Comparison of ENCODE assay signal across 12 cellular contexts in the genomic region with DNA sequence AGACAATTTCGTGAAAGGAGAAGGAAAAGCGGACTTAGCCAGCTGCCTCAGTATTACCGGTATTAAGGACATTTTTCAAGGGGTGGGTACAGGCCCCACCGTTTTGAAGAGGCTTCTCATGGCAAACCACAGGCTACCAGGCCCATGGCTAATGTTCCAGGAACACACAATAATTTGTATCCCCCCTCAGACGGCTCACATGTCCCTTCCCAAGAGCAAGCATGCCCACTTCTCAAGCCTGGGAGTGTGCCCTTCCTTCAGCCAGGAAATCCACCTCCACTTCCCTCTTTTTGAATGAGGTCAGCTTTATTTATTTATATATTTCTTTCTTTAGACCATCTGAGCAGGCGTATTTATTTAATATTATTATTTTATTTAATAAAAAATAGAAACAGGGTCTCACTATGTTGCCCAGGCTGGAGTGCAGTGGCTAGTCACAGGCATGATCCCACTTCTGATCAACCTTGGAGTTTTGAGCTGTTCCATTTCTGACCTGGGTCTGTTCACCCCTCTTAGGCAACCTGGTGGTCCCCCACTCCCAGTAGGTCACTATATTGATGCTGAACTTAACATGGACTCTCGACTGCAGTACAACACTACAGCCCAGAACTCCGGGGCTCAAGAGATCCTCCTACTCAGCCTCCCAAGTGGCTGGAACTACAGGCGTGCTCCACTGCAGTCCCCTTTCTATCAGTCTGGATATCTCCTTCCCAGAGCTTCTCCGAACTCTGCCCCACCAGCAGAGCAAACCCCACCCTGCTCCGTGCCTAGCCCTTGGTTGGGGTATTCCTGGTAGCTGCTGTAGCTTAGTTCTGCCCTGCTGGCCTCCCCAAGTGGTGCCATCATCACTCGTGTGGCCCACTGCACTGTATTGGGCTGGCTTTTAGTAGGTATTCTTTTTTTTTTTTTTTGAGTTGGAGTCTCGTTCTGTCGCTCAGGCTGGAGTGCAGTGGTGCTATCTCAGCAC. TPM values are rescaled to one million over a fixed set of nuclear protein-coding genes. Genes with fewer than 3 reads are reported as not detected.
DNase-seq lines count a peak whose midpoint lies in the region; ATAC-seq and TF ChIP-seq lines count a peak whose summit lies in the region.
"Had no signal": no experiment of that assay in that cellular context is flagged by ENCODE, and none has a peak within 500 bp of the region (broad histone marks: within the 10 kb centered on the region; RNA-seq: fewer than 3 reads in every experiment).

No MANE protein-coding gene starts in this region.

- no peak overlapping the region for H3T11ph ChIP-seq in H9 (ENCODE audit: low read length)

- H3K4me1 Mint-ChIP-seq in H9 = peaks cover 0 to 2% of the 10 kb centered on the region in 2 experiments; a peak in 1 of 4 replicates
- H3K4me1 Mint-ChIP-seq in WTC11 = no peaks in the 10 kb centered on the region

- H3K9me3 Mint-ChIP-seq in H9 = peaks cover 3 to 4% of the 10 kb centered on the region in 2 experiments; a peak in 3 of 5 replicates
- H3K9me3 Mint-ChIP-seq in WTC11 = peaks cover 10% of the 10 kb centered on the region

- H2BK15ac ChIP-seq in H9 (ENCODE audit: low read depth, low read length) = no peak overlapping the region
- H2BK15ac ChIP-seq in mesenchymal stem cell (ENCODE audit: low read depth, poor library complexity, severe bottlenecking) = no peak overlapping the region

- POLR2A ChIA-PET in WTC11 (lab: Charles Lee) = interaction anchor here (0.6 to 0.7 kb wide), 3 partner anchors 9 to 416 kb away, joined by 3 to 4 read pairs (median 4); no protein-coding TSS in a partner anchor

- no peak overlapping the region for H3K56ac ChIP-seq in H9 (ENCODE audit: insufficient read length, low read depth, low read length)

- H4K91ac ChIP-seq in H9 (ENCODE audit: insufficient read length, low read depth, low read length) (no peak overlapping the region), mesenchymal stem cell (ENCODE audit: low read length) (no peak overlapping the region)

- H3K27ac Mint-ChIP-seq in H9 (0 out of 7 replicates have a peak overlapping the region, but pooled peaks of 1 of the 3 experiments have one; percentile 61), WTC11 (no peak overlapping the region)

- H3K18ac ChIP-seq in H9 (ENCODE audit: insufficient read length, low read depth, low read length) (no peak overlapping the region), mesenchymal stem cell (ENCODE audit: low read depth in 1 of 2, low read length in 2 of 2) (no peak overlapping the region)

- no peak overlapping the region for H3K4ac ChIP-seq in H9 (ENCODE audit: low read depth, low read length)
- no peak overlapping the region for H3K4ac ChIP-seq in mesenchymal stem cell (ENCODE audit: low read depth in 1 of 2, low read length in 2 of 2)

- H3K27me3 Mint-ChIP-seq in H9 (ENCODE audit: low read depth) (no peaks in the 10 kb centered on the region), WTC11 (ENCODE audit: low read depth) (no peaks in the 10 kb centered on the region)
- H3K27me3 Mint-ChIP-seq: naive thymus-derived CD8-positive, alpha-beta T cell had no signal

- no CpG with 5 or more reads among the region's 14 CpGs for WGBS in H9 (ENCODE audit: extremely low coverage, insufficient read length, low lambda C conversion rate)
- 89% methylated on average over 11 of the region's 14 CpGs for WGBS in mesenchymal stem cell
- WGBS in body of pancreas, 2 donors = 81 to 87% methylated on average over 13 to 14 of the region's 14 CpGs

- no peaks in the 10 kb centered on the region for H3K79me2 ChIP-seq in H9 (ENCODE audit: insufficient read depth, low read length)

- H3K4me2 ChIP-seq in H9 (ENCODE audit: insufficient read depth, insufficient read length, low read length) (no peak overlapping the region), mesenchymal stem cell (ENCODE audit: low read length, poor library complexity, severe bottlenecking) (no peak overlapping the region)

- no peak for TF ChIP-seq POLR2A in body of pancreas (IDR thresholded peaks at IDR 0.05)

- H3K27ac ChIP-seq in H9 (ENCODE audit: insufficient read length, low read depth, low read length) (no peak overlapping the region), mesenchymal stem cell (ENCODE audit: low read length, poor library complexity, severe bottlenecking) (no peak overlapping the region), body of pancreas (peak overlapping the region in 1 of 4 donors; percentile 8)

- no peaks in the 10 kb centered on the region for H3K23me2 ChIP-seq in H9 (ENCODE audit: insufficient read length, low read depth, low read length, poor library complexity, severe bottlenecking)

- ATAC-seq in WTC11 (no peak; the same call in none of the 2 replicates), GM21619 (IDR thresholded peaks at IDR 0.05; ENCODE audit: unreplicated experiment) (no peak), body of pancreas (no peak)

- H3K36me3 ChIP-seq in mesenchymal stem cell (ENCODE audit: control insufficient read depth in 1 of 2, insufficient read depth in 2 of 2, low read depth in 1 of 2, low read length in 2 of 2) = peaks cover 39% of the 10 kb centered on the region in 2 experiments
- H3K36me3 ChIP-seq in body of pancreas (replicated peaks in 1 of 2; ENCODE audit: insufficient read depth in 1 of 2, low read depth in 2 of 2) = peaks cover 0 to 23% of the 10 kb centered on the region in 2 donors

- H3K9ac ChIP-seq in H9 (ENCODE audit: extremely low read depth, insufficient read length, low read length) (no peak overlapping the region), mesenchymal stem cell (ENCODE audit: low read length) (no peak overlapping the region)

- H3K4me3 ChIP-seq in mesenchymal stem cell (ENCODE audit: insufficient read depth in 1 of 2, low read depth in 1 of 2, low read length in 2 of 2) (no peak overlapping the region), body of pancreas (no peak overlapping the region)

- no peak overlapping the region for H4K5ac ChIP-seq in H9 (ENCODE audit: insufficient read length, low read depth, low read length)

- H3K14ac ChIP-seq in H9 (ENCODE audit: insufficient read depth, low read length) (no peak overlapping the region), mesenchymal stem cell (ENCODE audit: low read length in 2 of 2) (no peak overlapping the region)

- H3K4me3 Mint-ChIP-seq in H9 = no peak overlapping the region
- H3K4me3 Mint-ChIP-seq in WTC11 = no peak overlapping the region
- H3K4me3 Mint-ChIP-seq: naive thymus-derived CD8-positive, alpha-beta T cell had no signal

- H2AFZ ChIP-seq in H9 (ENCODE audit: low read length) = no peak overlapping the region
- H2AFZ ChIP-seq in mesenchymal stem cell (ENCODE audit: low read depth, low read length) = no peak overlapping the region

- H3K4me1 ChIP-seq in H9 (ENCODE audit: insufficient read depth, low read length) = no peaks in the 10 kb centered on the region
- peaks cover 2% of the 10 kb centered on the region for H3K4me1 ChIP-seq in mesenchymal stem cell (ENCODE audit: control insufficient read depth, insufficient read depth, low read depth, low read length)
- H3K4me1 ChIP-seq in body of pancreas = peaks cover 15% of the 10 kb centered on the region

- H4K20me1 ChIP-seq in H9 (ENCODE audit: control insufficient read depth, insufficient read depth, insufficient read length) = no peaks in the 10 kb centered on the region

- H2BK20ac ChIP-seq in H9 (ENCODE audit: low read depth, low read length, poor library complexity, severe bottlenecking) = no peak overlapping the region

- H3K9me3 ChIP-seq in H9 (ENCODE audit: control insufficient read depth, low read depth, low read length) = no peaks in the 10 kb centered on the region
- H3K9me3 ChIP-seq in mesenchymal stem cell (ENCODE audit: control insufficient read depth, low read length) = no peaks in the 10 kb centered on the region
- no peaks in the 10 kb centered on the region for H3K9me3 ChIP-seq in body of pancreas

- H2BK120ac ChIP-seq in H9 (ENCODE audit: low read depth, low read length, poor library complexity, severe bottlenecking) = no peak overlapping the region
- no peak overlapping the region for H2BK120ac ChIP-seq in mesenchymal stem cell (ENCODE audit: low read depth, low read length)

- H2AK5ac ChIP-seq in H9 (ENCODE audit: insufficient read length, low read length) (no peak overlapping the region), mesenchymal stem cell (ENCODE audit: low read length, severe bottlenecking) (no peak overlapping the region)

- no peak overlapping the region for H2BK12ac ChIP-seq in H9 (ENCODE audit: insufficient read length, low read depth, low read length)
- no peak overlapping the region for H2BK12ac ChIP-seq in mesenchymal stem cell (ENCODE audit: low read length in 2 of 2)

- no peak overlapping the region for H2BK5ac ChIP-seq in H9 (ENCODE audit: insufficient read length, low read length)
- no peak overlapping the region for H2BK5ac ChIP-seq in mesenchymal stem cell (ENCODE audit: low read depth, low read length, poor library complexity, severe bottlenecking)

- H3K27me3 ChIP-seq in H9 (ENCODE audit: insufficient read depth, low read length) (no peaks in the 10 kb centered on the region), mesenchymal stem cell (ENCODE audit: control insufficient read depth in 1 of 2, insufficient read depth in 1 of 2, low read length in 2 of 2) (no peaks in the 10 kb centered on the region), body of pancreas (no peaks in the 10 kb centered on the region)

- DNase-seq in D341Med (ENCODE audit: low spot score) = peak; percentile 36
- peak; percentile 47 for DNase-seq in H9
- DNase-seq in WTC11 (ENCODE audit: low spot score) = no peak
- DNase-seq in mesenchymal stem cell = no peak
- DNase-seq in UCSD-AML1 (lab: John Stamatoyannopoulos, UW; ENCODE audit: unreplicated experiment) = no peak
- DNase-seq in body of pancreas = no peak
- DNase-seq: activated CD4-positive, alpha-beta T cell treated with anti-CD3 and anti-CD28 coated beads for 48 hours; glutamatergic neuron; naive thymus-derived CD8-positive, alpha-beta T cell; NCI-H187; NCI-H446 had no signal

- no peak overlapping the region for H4K8ac ChIP-seq in H9 (replicated peaks; ENCODE audit: insufficient read length, low read depth, low read length)
- peak overlapping the region; percentile 64 for H4K8ac ChIP-seq in mesenchymal stem cell (ENCODE audit: low read length)

- no peak overlapping the region for H3K23ac ChIP-seq in H9 (ENCODE audit: insufficient read length, low read depth, low read length)
- no peak overlapping the region for H3K23ac ChIP-seq in mesenchymal stem cell (ENCODE audit: low read length in 2 of 2)

- H3K79me1 ChIP-seq in H9 (ENCODE audit: insufficient read depth, low read depth, low read length, poor library complexity, severe bottlenecking) = no peaks in the 10 kb centered on the region
- H3K79me1 ChIP-seq in mesenchymal stem cell (replicated peaks; ENCODE audit: low read length, poor library complexity, severe bottlenecking) = peaks cover 5% of the 10 kb centered on the region

- CTCF ChIA-PET in WTC11 (lab: Charles Lee) = interaction anchor here (0.7 to 2.9 kb wide), 3 partner anchors 14 to 31 kb away, joined by 3 to 10 read pairs (median 3); no protein-coding TSS in a partner anchor

- TF ChIP-seq CTCF in H9 (conservative IDR thresholded peaks at IDR 0.05) (no peak), WTC11 (IDR thresholded peaks at IDR 0.05) (no peak), body of pancreas (IDR thresholded peaks at IDR 0.05) (no peak)

- intact Hi-C loops in body of pancreas (cut with DNase I) = no loop called here

- peaks cover 32 to 52% (median 42%) of the 10 kb centered on the region in 3 experiments for H3K36me3 Mint-ChIP-seq in H9 (ENCODE audit: insufficient read depth in 1 of 3, low read depth in 3 of 3)
- H3K36me3 Mint-ChIP-seq in WTC11 = peaks cover 47% of the 10 kb centered on the region

RNA-seq across cellular contexts. Expression of a gene that starts 9.8 kb away (rescaled TPM):
- total RNA-seq in H9 (2021) (953 and 955 TPM in 2 replicates), WTC11 (2021) (808 to 842 TPM (median 832 TPM) in 3 replicates), body of pancreas (100 to 1,000 TPM; 197 to 251 TPM)
- 430 TPM for polyA plus RNA-seq in mesenchymal stem cell (2013, experiment 1 of 2)
- polyA plus RNA-seq in mesenchymal stem cell (2013, experiment 2 of 2) = 432 TPM

Comparison
In these comparisons a context has a peak if more than half of its experiments do, and no peak if none do; other contexts are left out.
1. DNase-seq: peak in D341Med (single experiment) and H9 (single experiment); none in WTC11 (single experiment), mesenchymal stem cell (single experiment), UCSD-AML1 (single experiment) and body of pancreas (0 of 4).